ENCODE assay signal across 8 cellular contexts in the genomic region with DNA sequence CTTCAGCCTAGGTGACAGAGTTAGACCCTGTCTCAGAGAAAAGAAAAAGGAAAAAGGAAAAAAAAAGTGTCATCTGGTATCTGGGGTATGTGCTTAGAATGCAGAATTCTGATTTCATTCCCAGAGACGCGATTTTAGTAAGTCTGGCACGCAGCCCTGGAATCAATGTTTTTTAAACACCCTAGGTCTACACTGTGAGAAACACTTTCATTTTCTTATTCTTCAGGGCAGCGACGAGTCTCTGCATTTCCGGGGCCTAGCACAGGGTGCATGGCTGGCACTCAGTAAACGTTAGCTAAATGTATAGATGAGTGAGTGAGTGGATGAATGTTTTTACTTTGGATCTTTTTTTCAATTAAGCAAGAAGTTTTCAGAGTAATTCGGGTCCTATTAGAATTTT.
A peak's percentile ranks its signal among the peaks of the same experiment; 100 is the strongest.
DNase-seq lines count a peak whose midpoint lies in the region; ATAC-seq and TF ChIP-seq lines count a peak whose summit lies in the region.

No MANE protein-coding gene starts in this region.

- H3K4me3 Mint-ChIP-seq in brain, result peak overlapping the region in 2 of 5 experiments; percentile 53 to 73

- peaks cover 4% of the 10 kb centered on the region for H3K27me3 Mint-ChIP-seq in brain

- H3K36me3 Mint-ChIP-seq in brain, result no peaks in the 10 kb centered on the region

- peaks cover 49% of the 10 kb centered on the region for H3K4me1 Mint-ChIP-seq in brain

- H3K4me1 ChIP-seq in ACC112 (ENCODE audit: control insufficient read depth, insufficient read depth, low read length, unreplicated experiment) (peaks cover 2% of the 10 kb centered on the region), GM23248 (ENCODE audit: insufficient read depth) (0 out of 2 replicates have a peak, but pooled peaks cover 8% of the 10 kb centered on the region), muscle layer of duodenum (ENCODE audit: control insufficient read depth in 1 of 2, insufficient read depth in 2 of 2, low read length in 2 of 2) (no peaks in the 10 kb centered on the region)

- H3K36me3 ChIP-seq in ACC112 (ENCODE audit: insufficient read depth, low read length) (no peaks in the 10 kb centered on the region), GM23248 (ENCODE audit: low read depth) (no peaks in the 10 kb centered on the region), muscle layer of duodenum (ENCODE audit: control insufficient read depth in 1 of 2, insufficient read depth in 2 of 2, low read length in 2 of 2) (no peaks in the 10 kb centered on the region)

- no peaks in the 10 kb centered on the region for H3K9me3 ChIP-seq in GM23248 (ENCODE audit: low read depth)
- no peaks in the 10 kb centered on the region for H3K9me3 ChIP-seq in muscle layer of duodenum (ENCODE audit: control insufficient read depth in 1 of 2, low read length in 2 of 2)

- in situ Hi-C loops in GM23248 (cut with MboI), result no loop called here

- H3K9me2 ChIP-seq in GM23248 (ENCODE audit: insufficient read depth), result no peaks in the 10 kb centered on the region

- H2AFZ ChIP-seq in ACC112 (ENCODE audit: low read length, unreplicated experiment), result peak overlapping the region; percentile 49
- H2AFZ ChIP-seq in GM23248, result peak overlapping the region; percentile 86

- H3K9ac ChIP-seq in GM23248, result peak overlapping the region; percentile 70

- no peaks in the 10 kb centered on the region for H3K27me3 ChIP-seq in ACC112 (ENCODE audit: insufficient read depth, low read length)
- no peaks in the 10 kb centered on the region for H3K27me3 ChIP-seq in GM23248 (replicated peaks; ENCODE audit: insufficient read depth)
- no peaks in the 10 kb centered on the region for H3K27me3 ChIP-seq in muscle layer of duodenum (ENCODE audit: low read depth, low read length)

- H3K9me3 Mint-ChIP-seq in brain, result peaks cover 0 to 2% (median 0%) of the 10 kb centered on the region in 5 experiments

- no peaks in the 10 kb centered on the region for H3F3A ChIP-seq in GM23248 (ENCODE audit: insufficient read depth)

- no peaks in the 10 kb centered on the region for H4K20me1 ChIP-seq in GM23248 (ENCODE audit: insufficient read depth)

- peak overlapping the region; percentile 85 for H3K4me2 ChIP-seq in GM23248 (ENCODE audit: unreplicated experiment)

- TF ChIP-seq CTCF in brain (conservative IDR thresholded peaks at IDR 0.05), result no peak

- H3K27ac ChIP-seq in ACC112 (ENCODE audit: low read depth, low read length) (peak overlapping the region; percentile 48), GM23248 (no peak overlapping the region), muscle layer of duodenum (ENCODE audit: low read length) (peak overlapping the region; percentile 34)

- peak; percentile 62 for DNase-seq in GM23248
- no peak for DNase-seq in GF-D8 (lab: John Stamatoyannopoulos, UW)
- DNase-seq in NOMO-1 (lab: John Stamatoyannopoulos, UW; ENCODE audit: unreplicated experiment in 2 of 2), result no peak
- DNase-seq in NOMO-1 treated with DMSO at 0.1 percent for 48 hours (lab: John Stamatoyannopoulos, UW; ENCODE audit: unreplicated experiment), result no peak

- peak overlapping the region; percentile 61 for H3K4me3 ChIP-seq in ACC112 (ENCODE audit: low read depth, low read length)
- H3K4me3 ChIP-seq in GM23248, result peak overlapping the region; percentile 61
- peak overlapping the region; percentile 13 to 45 for H3K4me3 ChIP-seq in muscle layer of duodenum (ENCODE audit: low read depth in 1 of 2, low read length in 2 of 2)

- WGBS in GM23248 (ENCODE audit: low coverage in 1 of 2, low lambda C conversion rate in 2 of 2, missing lambda C conversion rate in 2 of 2), 2 experiments, result 8 to 11% methylated on average over 8 of the region's 8 CpGs

- no peak for ATAC-seq in GM21529 (IDR thresholded peaks at IDR 0.05; ENCODE audit: unreplicated experiment)

- H3K79me2 ChIP-seq in ACC112 (ENCODE audit: control insufficient read depth, insufficient read depth, low read length, unreplicated experiment) (no peaks in the 10 kb centered on the region), GM23248 (ENCODE audit: insufficient read depth) (no peaks in the 10 kb centered on the region)

- H3K27ac Mint-ChIP-seq in brain, result peak overlapping the region in 4 of 5 experiments; percentile 32 to 86 (median 72)
